Comparison of ENCODE assay signal across 19 cellular contexts in genomic region chr22:24515025-24515338, GRCh38. TPM values are rescaled to one million over a fixed set of nuclear protein-coding genes. Genes with fewer than 3 reads are reported as not detected.
DNase-seq lines count a peak whose midpoint lies in the region; ATAC-seq, FAIRE-seq and TF ChIP-seq lines count a peak whose summit lies in the region.
"Had no signal": no experiment of that assay in that cellular context is flagged by ENCODE, and none has a peak within 500 bp of the region (broad histone marks: within the 10 kb centered on the region; RNA-seq: fewer than 3 reads in every experiment).

No MANE protein-coding gene starts in this region.

- H3K4me3 Mint-ChIP-seq in Caco-2 (ENCODE audit: unreplicated experiment) = no peak overlapping the region
- no peak overlapping the region for H3K4me3 Mint-ChIP-seq in stimulated activated naive B cell treated with anti-CD40 and anti-IgM and Interleukin-4, amounts not matched to agents 10 μg/mL and 1 μg/mL and 100 μg/mL, for 72 hours
- H3K4me3 Mint-ChIP-seq: CD4-positive, alpha-beta T cell had no signal

- no peaks in the 10 kb centered on the region for H3K9me3 Mint-ChIP-seq in Caco-2 (ENCODE audit: unreplicated experiment)
- no peaks in the 10 kb centered on the region for H3K9me3 Mint-ChIP-seq in stimulated activated naive B cell treated with anti-CD40 and anti-IgM and Interleukin-4, amounts not matched to agents 10 μg/mL and 1 μg/mL and 100 μg/mL, for 72 hours
- H3K9me3 Mint-ChIP-seq: CD4-positive, alpha-beta T cell had no signal

- H3K27me3 ChIP-seq in BLaER1 (no peaks in the 10 kb centered on the region), Caco-2 (replicated peaks; ENCODE audit: control insufficient read depth, insufficient read depth, low read length) (no peaks in the 10 kb centered on the region), K562 (ENCODE audit: control insufficient read depth in 2 of 2, insufficient read depth in 2 of 2, low read length in 2 of 2) (no peaks in the 10 kb centered on the region)
- H3K27me3 ChIP-seq: MG63, SJSA1 had no signal

- peaks cover 3% of the 10 kb centered on the region for H3K9me1 ChIP-seq in K562 (ENCODE audit: control insufficient read depth, insufficient read depth, low read length)

- CTCF ChIA-PET in Caco-2 (lab: Charles Lee) (interaction anchor here (1.3 kb wide), 1 partner anchor 9 kb away, joined by 4 read pairs; no protein-coding TSS in a partner anchor), K562 (lab: Yijun Ruan, JAX; ENCODE audit: low intra/inter-chr PET ratio) (no interaction called here)

- 65% methylated on average over 8 of the region's 8 CpGs for WGBS in K562 (ENCODE audit: insufficient coverage, low coverage, missing lambda C conversion rate)

- FAIRE-seq in K562 (lab: Jason Lieb, UNC) = no peak

- H3K9me3 ChIP-seq in BLaER1 (no peaks in the 10 kb centered on the region), Caco-2 (no peaks in the 10 kb centered on the region), K562 (replicated peaks; ENCODE audit: control insufficient read depth, insufficient read depth, low read depth, low read length) (no peaks in the 10 kb centered on the region)
- H3K9me3 ChIP-seq: MG63, SJSA1 had no signal

- H3K27me3 Mint-ChIP-seq in Caco-2 (ENCODE audit: insufficient read depth, unreplicated experiment) = no peaks in the 10 kb centered on the region
- no peaks in the 10 kb centered on the region for H3K27me3 Mint-ChIP-seq in stimulated activated naive B cell treated with anti-CD40 and anti-IgM and Interleukin-4, amounts not matched to agents 10 μg/mL and 1 μg/mL and 100 μg/mL, for 72 hours
- H3K27me3 Mint-ChIP-seq: CD4-positive, alpha-beta T cell had no signal

- no peak for TF ChIP-seq EP300 in K562 (IDR thresholded peaks at IDR 0.05; ENCODE audit: low read length)

- DNase-seq in Caco-2 (no peak), K562 (ENCODE audit: extremely low read depth in 1 of 4, low spot score in 3 of 4) (no peak), GM20000 (ENCODE audit: low spot score) (no peak)
- no peak for DNase-seq in stimulated activated naive B cell treated with anti-CD40 and anti-IgM and Interleukin-4, amounts not matched to agents 10 μg/mL and 1 μg/mL and 100 μg/mL, for 72 hours
- DNase-seq: AML-193; CD4-positive, alpha-beta T cell; H7; MG63; NCI-H1417 treated with DMSO at 0.1 percent for 48 hours; NCI-H187; NCI-H446; NCI-H526 treated with DMSO at 0.1 percent for 48 hours had no signal

- H3K79me2 ChIP-seq in K562 (ENCODE audit: control insufficient read depth, insufficient read depth, low read length) = no peaks in the 10 kb centered on the region

- in situ Hi-C loops in K562 (cut with MboI) = loop anchor here (25.0 kb wide), 1 partner anchor 553 kb away; the partner anchor contains the start of genes DDT, DDTL and GSTT2B

- peaks cover 44% of the 10 kb centered on the region for H3K4me1 Mint-ChIP-seq in Caco-2 (ENCODE audit: low read depth, unreplicated experiment)
- peaks cover 46 to 78% of the 10 kb centered on the region in 2 donors for H3K4me1 Mint-ChIP-seq in stimulated activated naive B cell treated with anti-CD40 and anti-IgM and Interleukin-4, amounts not matched to agents 10 μg/mL and 1 μg/mL and 100 μg/mL, for 72 hours

- H4K20me1 ChIP-seq in BLaER1 (0 out of 2 replicates have a peak, but pooled peaks cover 9% of the 10 kb centered on the region), K562 (replicated peaks; ENCODE audit: control insufficient read depth, insufficient read depth, low read length) (0 out of 2 replicates have a peak, but pooled peaks cover 3% of the 10 kb centered on the region)

- H3K4me2 ChIP-seq in BLaER1 = peak overlapping the region; percentile 60
- H3K4me2 ChIP-seq in K562 (ENCODE audit: insufficient read depth, low read length) = no peak overlapping the region

- H3K9ac ChIP-seq in BLaER1 = no peak overlapping the region
- H3K9ac ChIP-seq in K562 (ENCODE audit: insufficient read depth in 1 of 2, low read depth in 2 of 2, low read length in 2 of 2) = no peak overlapping the region

- intact Hi-C loops in Caco-2 (cut with micrococcal nuclease; ENCODE audit: unreplicated experiment) = loop anchor here (2.0 kb wide), 1 partner anchor 20 kb away; the partner anchor contains the start of gene UPB1
- intact Hi-C loops in K562 (cut with micrococcal nuclease) = no loop called here

- no peak overlapping the region for H2AFZ ChIP-seq in K562 (ENCODE audit: low read depth, low read length)

- H3K36me3 ChIP-seq in BLaER1 = no peaks in the 10 kb centered on the region
- no peaks in the 10 kb centered on the region for H3K36me3 ChIP-seq in Caco-2 (ENCODE audit: control insufficient read depth, insufficient read depth, low read length)
- H3K36me3 ChIP-seq in K562 (ENCODE audit: control insufficient read depth, insufficient read depth, low read length) = no peaks in the 10 kb centered on the region
- H3K36me3 ChIP-seq: MG63, SJSA1 had no signal

- H3K4me3 ChIP-seq in BLaER1 (no peak overlapping the region), Caco-2 (ENCODE audit: low read depth, low read length) (no peak overlapping the region), K562 (no peak overlapping the region)
- H3K4me3 ChIP-seq: MG63, SJSA1 had no signal

- no peak for ATAC-seq in K562
- no peak for ATAC-seq in stimulated activated naive B cell treated with anti-CD40 and anti-IgM and Interleukin-4, amounts not matched to agents 10 μg/mL and 1 μg/mL and 100 μg/mL, for 72 hours (replicated peaks)
- no peak for ATAC-seq in GM18511 (IDR thresholded peaks at IDR 0.05; ENCODE audit: unreplicated experiment)
- no peak for ATAC-seq in GM19467 (IDR thresholded peaks at IDR 0.05; ENCODE audit: unreplicated experiment)
- ATAC-seq: Right ventricle myocardium inferior had no signal

- H3K27ac ChIP-seq in BLaER1 (peak overlapping the region; percentile 14; the same call in 1 of the 2 replicates), K562 (ENCODE audit: extremely low read depth, low read depth, low read length) (no peak overlapping the region)
- H3K27ac ChIP-seq: SJSA1 had no signal

- H3K4me1 ChIP-seq in BLaER1 (peaks cover 100% of the 10 kb centered on the region), Caco-2 (peaks cover 83% of the 10 kb centered on the region), K562 (replicated peaks in 1 of 2; ENCODE audit: control insufficient read depth in 2 of 2, insufficient read depth in 2 of 2, low read length in 2 of 2) (peaks cover 13 to 24% of the 10 kb centered on the region in 2 experiments)

- POLR2A ChIA-PET in Caco-2 (lab: Charles Lee) = no interaction called here
- POLR2A ChIA-PET in K562 (lab: Yijun Ruan, JAX) = no interaction called here

- peak overlapping the region; percentile 43 for H3K27ac Mint-ChIP-seq in Caco-2 (ENCODE audit: unreplicated experiment)
- H3K27ac Mint-ChIP-seq in stimulated activated naive B cell treated with anti-CD40 and anti-IgM and Interleukin-4, amounts not matched to agents 10 μg/mL and 1 μg/mL and 100 μg/mL, for 72 hours = peak overlapping the region; percentile 51
- H3K27ac Mint-ChIP-seq: CD4-positive, alpha-beta T cell had no signal

- peaks cover 5% of the 10 kb centered on the region for H3K36me3 Mint-ChIP-seq in Caco-2 (ENCODE audit: insufficient read depth, unreplicated experiment)
- no peaks in the 10 kb centered on the region for H3K36me3 Mint-ChIP-seq in stimulated activated naive B cell treated with anti-CD40 and anti-IgM and Interleukin-4, amounts not matched to agents 10 μg/mL and 1 μg/mL and 100 μg/mL, for 72 hours

- no peak for TF ChIP-seq POLR2A in K562 (conservative IDR thresholded peaks at IDR 0.05)

- no peak for TF ChIP-seq RAD21 in K562 (CRISPR knock-in tag; conservative IDR thresholded peaks at IDR 0.05 in 1 of 2, IDR thresholded peaks at IDR 0.05 in 1 of 2)

- TF ChIP-seq CTCF in Caco-2 (IDR thresholded peaks at IDR 0.05; ENCODE audit: insufficient read depth in 1 of 2, low read depth in 1 of 2, low read length in 1 of 2, severe bottlenecking in 1 of 2, unreplicated experiment in 1 of 2) = no peak
- TF ChIP-seq CTCF in K562 (IDR thresholded peaks at IDR 0.05 in 2 of 3, conservative IDR thresholded peaks at IDR 0.05 in 1 of 3; ENCODE audit: insufficient read depth in 2 of 3, low read depth in 1 of 3, low read length in 3 of 3) = no peak
- TF ChIP-seq CTCF in GM20000 (IDR thresholded peaks at IDR 0.05; ENCODE audit: extremely low read depth, missing control alignments) = no peak

- BruUV-seq in Caco-2 (replicated peaks; lab: Mats Ljungman, UMichigan) = no TSS peak
- no TSS peak for BruUV-seq in K562 (replicated peaks; lab: Mats Ljungman, UMichigan)

RNA-seq across cellular contexts. Expression of gene UPB1, which starts 19.9 kb away (rescaled TPM):
- total RNA-seq in Caco-2 (2022) (5.6 and 6.7 TPM in 2 replicates), K562 (2014; rRNA removed) (0.69 TPM in 1 of 2 replicates, not detected in the other), K562 (2014; rRNA removed; fragmentation: Illumina TruSeq; extraction: Trizol) (not detected in 2 replicates), K562 (2015; rRNA removed; fragmentation: Illumina TruSeq; extraction: Trizol) (0.11 TPM in 1 of 2 replicates, not detected in the other), K562 (2021) (0.07 TPM in 1 of 2 replicates, not detected in the other)
- total RNA-seq in K562 (2011; cell fraction: chromatin; rRNA removed; ENCODE audit: low replicate concordance) = 0.16 TPM in 1 of 2 replicates, not detected in the other
- not detected in 2 replicates for total RNA-seq in K562 (2011; cell fraction: nucleolus; rRNA removed)
- not detected in 2 replicates for total RNA-seq in K562 (2011; cell fraction: nucleoplasm; rRNA removed)
- polyA plus RNA-seq in K562 (2011; rRNA removed) (0.04 TPM in 1 of 2 replicates, not detected in the other), K562 (2014; fragmentation: Illumina TruSeq; extraction: Trizol) (not detected in 2 replicates), K562 (2014; fragmentation: Nextera tagmentation; extraction: Ambion mirVana) (under 1 TPM in 1 of 2 experiments, not detected in 1; 0.06 TPM), K562 (2014; rRNA removed) (not detected in 2 replicates)
- polyA plus RNA-seq in K562 (2011; cell fraction: cytosol; rRNA removed) = not detected in 2 replicates
- polyA plus RNA-seq in K562 (2011; cell fraction: nucleus; rRNA removed) = 0.06 TPM in 1 of 2 replicates, not detected in the other
- polyA plus RNA-seq in K562 (2012) = 0.08 and 0.21 TPM in 2 replicates
- polyA minus RNA-seq in K562 (2011; rRNA and poly(A)+ RNA removed) = not detected in 2 replicates
- polyA minus RNA-seq in K562 (2011; cell fraction: cytosol; rRNA and poly(A)+ RNA removed) = not detected in 2 replicates
- polyA minus RNA-seq in K562 (2011; cell fraction: nucleus; rRNA and poly(A)+ RNA removed) = not detected in 2 replicates
- total RNA-seq: H7, LHCN-M2 had no signal
- polyA plus RNA-seq: AG04450 had no signal

RNA-seq across cellular contexts. Expression of gene GUCD1, which starts 40.0 kb away (rescaled TPM):
- total RNA-seq in Caco-2 (2022) = 120 and 127 TPM in 2 replicates
- 19.1 and 56.0 TPM in 2 replicates for total RNA-seq in K562 (2011; cell fraction: chromatin; rRNA removed; ENCODE audit: low replicate concordance)
- 46.4 and 51.1 TPM in 2 replicates for total RNA-seq in K562 (2011; cell fraction: nucleolus; rRNA removed)
- 29.2 and 47.6 TPM in 2 replicates for total RNA-seq in K562 (2011; cell fraction: nucleoplasm; rRNA removed)
- total RNA-seq in K562 (2014; rRNA removed) = 51.8 and 85.3 TPM in 2 replicates
- 45.4 and 47.2 TPM in 2 replicates for total RNA-seq in K562 (2014; rRNA removed; fragmentation: Illumina TruSeq; extraction: Trizol)
- total RNA-seq in K562 (2015; rRNA removed; fragmentation: Illumina TruSeq; extraction: Trizol) = 51.0 and 52.7 TPM in 2 replicates
- total RNA-seq in K562 (2021) = 67.8 and 69.2 TPM in 2 replicates
- polyA plus RNA-seq in K562 (2011; rRNA removed) = 60.4 and 68.9 TPM in 2 replicates
- polyA plus RNA-seq in K562 (2011; cell fraction: cytosol; rRNA removed) = 79.6 and 131 TPM in 2 replicates
- 40.8 and 61.4 TPM in 2 replicates for polyA plus RNA-seq in K562 (2011; cell fraction: nucleus; rRNA removed)
- polyA plus RNA-seq in K562 (2012) = 44.7 and 52.7 TPM in 2 replicates
- polyA plus RNA-seq in K562 (2014; fragmentation: Illumina TruSeq; extraction: Trizol) = 50.3 and 58.1 TPM in 2 replicates
- 10 to 100 TPM; 31.5 to 48.8 TPM for polyA plus RNA-seq in K562 (2014; fragmentation: Nextera tagmentation; extraction: Ambion mirVana)
- polyA plus RNA-seq in K562 (2014; rRNA removed) = 45.3 and 48.9 TPM in 2 replicates
- 51.0 and 71.0 TPM in 2 replicates for polyA minus RNA-seq in K562 (2011; rRNA and poly(A)+ RNA removed)
- polyA minus RNA-seq in K562 (2011; cell fraction: cytosol; rRNA and poly(A)+ RNA removed) = 68.5 and 68.7 TPM in 2 replicates
- polyA minus RNA-seq in K562 (2011; cell fraction: nucleus; rRNA and poly(A)+ RNA removed) = 17.6 and 24.5 TPM in 2 replicates

RNA-seq across cellular contexts. Expression of gene SNRPD3, which starts 40.8 kb away (rescaled TPM):
- 202 and 217 TPM in 2 replicates for total RNA-seq in Caco-2 (2022)
- 75.3 and 99.4 TPM in 2 replicates for total RNA-seq in K562 (2011; cell fraction: chromatin; rRNA removed; ENCODE audit: low replicate concordance)
- 77.6 and 88.4 TPM in 2 replicates for total RNA-seq in K562 (2011; cell fraction: nucleolus; rRNA removed)
- total RNA-seq in K562 (2011; cell fraction: nucleoplasm; rRNA removed) = 86.2 and 92.8 TPM in 2 replicates
- total RNA-seq in K562 (2014; rRNA removed) = 234 and 278 TPM in 2 replicates
- 274 and 289 TPM in 2 replicates for total RNA-seq in K562 (2014; rRNA removed; fragmentation: Illumina TruSeq; extraction: Trizol)
- 266 and 281 TPM in 2 replicates for total RNA-seq in K562 (2015; rRNA removed; fragmentation: Illumina TruSeq; extraction: Trizol)
- 131 and 132 TPM in 2 replicates for total RNA-seq in K562 (2021)
- 120 and 151 TPM in 2 replicates for polyA plus RNA-seq in K562 (2011; rRNA removed)
- 249 and 264 TPM in 2 replicates for polyA plus RNA-seq in K562 (2011; cell fraction: cytosol; rRNA removed)
- polyA plus RNA-seq in K562 (2011; cell fraction: nucleus; rRNA removed) = 86.3 and 104 TPM in 2 replicates
- 144 and 316 TPM in 2 replicates for polyA plus RNA-seq in K562 (2012)
- polyA plus RNA-seq in K562 (2014; fragmentation: Illumina TruSeq; extraction: Trizol) = 271 and 366 TPM in 2 replicates
- 100 to 1,000 TPM; 274 to 281 TPM for polyA plus RNA-seq in K562 (2014; fragmentation: Nextera tagmentation; extraction: Ambion mirVana)
- polyA plus RNA-seq in K562 (2014; rRNA removed) = 236 and 249 TPM in 2 replicates
- polyA minus RNA-seq in K562 (2011; rRNA and poly(A)+ RNA removed) = 231 and 354 TPM in 2 replicates
- polyA minus RNA-seq in K562 (2011; cell fraction: cytosol; rRNA and poly(A)+ RNA removed) = 87.0 and 105 TPM in 2 replicates
- 38.2 and 60.6 TPM in 2 replicates for polyA minus RNA-seq in K562 (2011; cell fraction: nucleus; rRNA and poly(A)+ RNA removed)
